Comparison of ENCODE assay signal across 1 cellular context in genomic region chr13:113932060-113932459, GRCh38.
TF ChIP-seq lines count a peak whose summit lies in the region.

No MANE protein-coding gene starts in this region.

TF ChIP-seq in H1, 55 proteins besides CTCF, POLR2A, EP300 and RAD21 (continued from another document):
- TF ChIP-seq BCL11A (IDR thresholded peaks at IDR 0.05; ENCODE audit: low read depth in 2 of 2, low read length in 2 of 2): no peak
